ENCODE assay signal across 38 cellular contexts in genomic region chr2:107731435-107731834, GRCh38.
"Had no signal": no experiment of that assay in that cellular context is flagged by ENCODE, and none has a peak within 500 bp of the region (broad histone marks: within the 10 kb centered on the region; RNA-seq: fewer than 3 reads in every experiment).

No MANE protein-coding gene starts in this region.

- H3K4me3 ChIP-seq: ascending aorta, cardiac muscle cell had no signal

- H3K27ac Mint-ChIP-seq: activated B cell treated with CpG ODN at 0.5 μM for 24 hours; activated CD4-positive, alpha-beta memory T cell treated with anti-CD3 and anti-CD28 coated beads for 36 hours; activated CD4-positive, alpha-beta T cell treated with anti-CD3 and anti-CD28 coated beads, Interleukin-2, amount 10 ng/mL, durations not matched to agents 24 days and 14 days; activated CD8-positive, alpha-beta memory T cell treated with anti-CD3 and anti-CD28 coated beads, Interleukin-2, amount 10 ng/mL, durations not matched to agents 7 days and 5 days; activated CD8-positive, alpha-beta T cell treated with anti-CD3 and anti-CD28 coated beads for 36 hours; activated naive CD4-positive, alpha-beta T cell treated with anti-CD3 and anti-CD28 coated beads, Interleukin-2, amount 10 ng/mL, durations not matched to agents 7 days and 5 days; activated naive CD4-positive, alpha-beta T cell treated with anti-CD3 and anti-CD28 coated beads, Interleukin-2, amount 50 U/mL, for 24 hours; activated naive CD8-positive, alpha-beta T cell; activated naive CD8-positive, alpha-beta T cell treated with anti-CD3 and anti-CD28 coated beads, Interleukin-2, amount 10 ng/mL, durations not matched to agents 7 days and 5 days; activated naive CD8-positive, alpha-beta T cell treated with anti-CD3 and anti-CD28 coated beads, Interleukin-2, amount 50 U/mL, for 24 hours; activated T-cell treated with anti-CD3 and anti-CD28 coated beads, Interleukin-2, amount 50 U/mL, for 24 hours; activated T-helper 2 cell treated with anti-CD3 and anti-CD28 coated beads, Interferon-gamma antibody, Interleukin-2, Interleukin-4, amounts not matched to agents 10 μg/mL and 5 μg/mL and 100 μg/mL, durations not matched to agents 14 hours and 24 hours and 36 hours; brain; T-helper 1 cell treated with Interleukin-12 subunit alpha and Interleukin-12 subunit beta and Interleukin-4 antibody, amounts not matched to agents 30 μg/mL and 1 μg/mL, for 36 hours; T-helper 2 cell treated with Interferon-gamma antibody and Interleukin-4, amounts not matched to agents 5 μg/mL and 100 μg/mL, for 36 hours had no signal

- H3K4me3 Mint-ChIP-seq: activated B cell treated with CpG ODN at 0.5 μM for 24 hours; activated CD4-positive, alpha-beta memory T cell treated with anti-CD3 and anti-CD28 coated beads for 36 hours; activated CD4-positive, alpha-beta T cell treated with anti-CD3 and anti-CD28 coated beads, Interleukin-2, amount 10 ng/mL, durations not matched to agents 24 days and 14 days; activated CD8-positive, alpha-beta memory T cell treated with anti-CD3 and anti-CD28 coated beads, Interleukin-2, amount 10 ng/mL, durations not matched to agents 7 days and 5 days; activated CD8-positive, alpha-beta T cell treated with anti-CD3 and anti-CD28 coated beads for 36 hours; activated naive CD4-positive, alpha-beta T cell treated with anti-CD3 and anti-CD28 coated beads, Interleukin-2, amount 10 ng/mL, durations not matched to agents 7 days and 5 days; activated naive CD4-positive, alpha-beta T cell treated with anti-CD3 and anti-CD28 coated beads, Interleukin-2, amount 50 U/mL, for 24 hours; activated naive CD8-positive, alpha-beta T cell; activated naive CD8-positive, alpha-beta T cell treated with anti-CD3 and anti-CD28 coated beads, Interleukin-2, amount 10 ng/mL, durations not matched to agents 7 days and 5 days; activated naive CD8-positive, alpha-beta T cell treated with anti-CD3 and anti-CD28 coated beads, Interleukin-2, amount 50 U/mL, for 24 hours; activated T-cell treated with anti-CD3 and anti-CD28 coated beads, Interleukin-2, amount 50 U/mL, for 24 hours; brain; central memory CD8-positive, alpha-beta T cell; T-helper 1 cell treated with Interleukin-12 subunit alpha and Interleukin-12 subunit beta and Interleukin-4 antibody, amounts not matched to agents 30 μg/mL and 1 μg/mL, for 36 hours; T-helper 2 cell treated with Interferon-gamma antibody and Interleukin-4, amounts not matched to agents 5 μg/mL and 100 μg/mL, for 36 hours had no signal

- FAIRE-seq: bronchial epithelial cell, TTC549 had no signal

- H3K9me3 Mint-ChIP-seq: activated B cell treated with CpG ODN at 0.5 μM for 24 hours; activated CD4-positive, alpha-beta memory T cell treated with anti-CD3 and anti-CD28 coated beads for 36 hours; activated CD4-positive, alpha-beta T cell treated with anti-CD3 and anti-CD28 coated beads, Interleukin-2, amount 10 ng/mL, durations not matched to agents 24 days and 14 days; activated CD8-positive, alpha-beta T cell treated with anti-CD3 and anti-CD28 coated beads for 36 hours; activated naive CD4-positive, alpha-beta T cell treated with anti-CD3 and anti-CD28 coated beads, Interleukin-2, amount 10 ng/mL, durations not matched to agents 7 days and 5 days; activated naive CD4-positive, alpha-beta T cell treated with anti-CD3 and anti-CD28 coated beads, Interleukin-2, amount 50 U/mL, for 24 hours; activated naive CD8-positive, alpha-beta T cell treated with anti-CD3 and anti-CD28 coated beads, Interleukin-2, amount 10 ng/mL, durations not matched to agents 7 days and 5 days; activated naive CD8-positive, alpha-beta T cell treated with anti-CD3 and anti-CD28 coated beads, Interleukin-2, amount 50 U/mL, for 24 hours; activated T-helper 2 cell treated with anti-CD3 and anti-CD28 coated beads, Interferon-gamma antibody, Interleukin-2, Interleukin-4, amounts not matched to agents 10 μg/mL and 5 μg/mL and 100 μg/mL, durations not matched to agents 14 hours and 24 hours and 36 hours; brain; central memory CD8-positive, alpha-beta T cell; T-helper 1 cell treated with Interleukin-12 subunit alpha and Interleukin-12 subunit beta and Interleukin-4 antibody, amounts not matched to agents 30 μg/mL and 1 μg/mL, for 36 hours; T-helper 2 cell treated with Interferon-gamma antibody and Interleukin-4, amounts not matched to agents 5 μg/mL and 100 μg/mL, for 36 hours had no signal

- H3K36me3 Mint-ChIP-seq: activated CD4-positive, alpha-beta memory T cell treated with anti-CD3 and anti-CD28 coated beads for 36 hours; activated CD8-positive, alpha-beta memory T cell treated with anti-CD3 and anti-CD28 coated beads, Interleukin-2, amount 10 ng/mL, durations not matched to agents 7 days and 5 days; activated naive CD4-positive, alpha-beta T cell treated with anti-CD3 and anti-CD28 coated beads, Interleukin-2, amount 10 ng/mL, durations not matched to agents 7 days and 5 days; activated naive CD4-positive, alpha-beta T cell treated with anti-CD3 and anti-CD28 coated beads, Interleukin-2, amount 50 U/mL, for 24 hours; activated naive CD8-positive, alpha-beta T cell; activated naive CD8-positive, alpha-beta T cell treated with anti-CD3 and anti-CD28 coated beads, Interleukin-2, amount 10 ng/mL, durations not matched to agents 7 days and 5 days; brain had no signal

- DNase-seq: activated B cell treated with CpG ODN at 0.5 μM for 24 hours; activated CD4-positive, alpha-beta memory T cell treated with anti-CD3 and anti-CD28 coated beads for 36 hours; activated CD4-positive, alpha-beta T cell treated with anti-CD3 and anti-CD28 coated beads for 4 hours; activated CD4-positive, alpha-beta T cell treated with anti-CD3 and anti-CD28 coated beads, Interleukin-2, amount 10 ng/mL, durations not matched to agents 24 days and 14 days; activated CD4-positive, alpha-beta T cell treated with anti-CD3 and anti-CD28 coated beads, Interleukin-2, amount 50 U/mL, for 1 hour; activated CD4-positive, alpha-beta T cell treated with anti-CD3 and anti-CD28 coated beads, Interleukin-2, amount 50 U/mL, for 4 hours; activated CD4-positive, CD25-positive, alpha-beta regulatory T cell treated with anti-CD3 and anti-CD28 coated beads, Interleukin-2, amount 50 U/mL, for 72 hours; activated CD8-positive, alpha-beta memory T cell treated with anti-CD3 and anti-CD28 coated beads for 24 hours; activated CD8-positive, alpha-beta memory T cell treated with anti-CD3 and anti-CD28 coated beads, Interleukin-2, amount 10 ng/mL, durations not matched to agents 7 days and 5 days; activated CD8-positive, alpha-beta memory T cell treated with anti-CD3 and anti-CD28 coated beads, Interleukin-2, amount 50 U/mL, for 48 hours; activated CD8-positive, alpha-beta T cell treated with anti-CD3 and anti-CD28 coated beads for 36 hours; activated effector memory CD4-positive, alpha-beta T cell treated with Interleukin-2 at 50 U/mL for 16 hours; activated gamma-delta T cell; activated naive CD4-positive, alpha-beta T cell treated with anti-CD3 and anti-CD28 coated beads, Interleukin-2, amount 10 ng/mL, durations not matched to agents 7 days and 5 days; activated naive CD4-positive, alpha-beta T cell treated with Interleukin-2 at 50 U/mL for 16 hours; activated naive CD8-positive, alpha-beta T cell treated with anti-CD3 and anti-CD28 coated beads, Interleukin-2, amount 10 ng/mL, durations not matched to agents 7 days and 5 days; activated naive CD8-positive, alpha-beta T cell treated with anti-CD3 and anti-CD28 coated beads, Interleukin-2, amount 50 U/mL, for 24 hours; activated T-cell treated with anti-CD3 and anti-CD28 coated beads, Interleukin-2, amount 50 U/mL, for 24 hours; activated T-cell treated with anti-CD3 and anti-CD28 coated beads, Interleukin-2, amount 50 U/mL, for 48 hours; amygdala; anterior cingulate cortex; caudate nucleus; cerebellar nuclear complex; T-helper 1 cell; T-helper 2 cell; T-helper 9 cell had no signal

- H3K27ac ChIP-seq: ascending aorta, cardiac muscle cell, VCaP had no signal

- H3K4me1 ChIP-seq: ascending aorta had no signal

- H3K36me3 ChIP-seq: ascending aorta, cardiac muscle cell had no signal

- H3K4me1 Mint-ChIP-seq: activated B cell treated with CpG ODN at 0.5 μM for 24 hours; activated CD4-positive, alpha-beta T cell treated with anti-CD3 and anti-CD28 coated beads, Interleukin-2, amount 10 ng/mL, durations not matched to agents 24 days and 14 days; activated CD8-positive, alpha-beta memory T cell treated with anti-CD3 and anti-CD28 coated beads, Interleukin-2, amount 10 ng/mL, durations not matched to agents 7 days and 5 days; activated naive CD4-positive, alpha-beta T cell treated with anti-CD3 and anti-CD28 coated beads, Interleukin-2, amount 10 ng/mL, durations not matched to agents 7 days and 5 days; activated naive CD4-positive, alpha-beta T cell treated with anti-CD3 and anti-CD28 coated beads, Interleukin-2, amount 50 U/mL, for 24 hours; activated naive CD8-positive, alpha-beta T cell treated with anti-CD3 and anti-CD28 coated beads, Interleukin-2, amount 10 ng/mL, durations not matched to agents 7 days and 5 days; activated naive CD8-positive, alpha-beta T cell treated with anti-CD3 and anti-CD28 coated beads, Interleukin-2, amount 50 U/mL, for 24 hours; central memory CD8-positive, alpha-beta T cell had no signal

- H3K27me3 Mint-ChIP-seq: activated B cell treated with CpG ODN at 0.5 μM for 24 hours; activated CD4-positive, alpha-beta memory T cell treated with anti-CD3 and anti-CD28 coated beads for 36 hours; activated CD4-positive, alpha-beta T cell treated with anti-CD3 and anti-CD28 coated beads, Interleukin-2, amount 10 ng/mL, durations not matched to agents 24 days and 14 days; activated CD8-positive, alpha-beta memory T cell treated with anti-CD3 and anti-CD28 coated beads, Interleukin-2, amount 10 ng/mL, durations not matched to agents 7 days and 5 days; activated CD8-positive, alpha-beta T cell treated with anti-CD3 and anti-CD28 coated beads for 36 hours; activated naive CD4-positive, alpha-beta T cell treated with anti-CD3 and anti-CD28 coated beads, Interleukin-2, amount 10 ng/mL, durations not matched to agents 7 days and 5 days; activated naive CD8-positive, alpha-beta T cell treated with anti-CD3 and anti-CD28 coated beads, Interleukin-2, amount 10 ng/mL, durations not matched to agents 7 days and 5 days; activated naive CD8-positive, alpha-beta T cell treated with anti-CD3 and anti-CD28 coated beads, Interleukin-2, amount 50 U/mL, for 24 hours; activated T-cell treated with anti-CD3 and anti-CD28 coated beads, Interleukin-2, amount 50 U/mL, for 24 hours; brain; central memory CD8-positive, alpha-beta T cell had no signal

- ATAC-seq: activated CD8-positive, alpha-beta memory T cell treated with anti-CD3 and anti-CD28 coated beads, Interleukin-2, amount 10 ng/mL, durations not matched to agents 7 days and 5 days; activated CD8-positive, alpha-beta T cell treated with anti-CD3 and anti-CD28 coated beads for 36 hours; activated naive CD8-positive, alpha-beta T cell treated with anti-CD3 and anti-CD28 coated beads, Interleukin-2, amount 50 U/mL, for 24 hours had no signal

- H3K27me3 ChIP-seq: ascending aorta, cardiac muscle cell had no signal

- H3K9me3 ChIP-seq: ascending aorta had no signal
